Comparison of ENCODE assay signal across 20 cellular contexts in genomic region chr2:20094955-20095354, GRCh38. TPM values are rescaled to one million over a fixed set of nuclear protein-coding genes. Genes with fewer than 3 reads are reported as not detected.
DNase-seq lines count a peak whose midpoint lies in the region; ATAC-seq, FAIRE-seq and TF ChIP-seq lines count a peak whose summit lies in the region.
"Had no signal": no experiment of that assay in that cellular context is flagged by ENCODE, and none has a peak within 500 bp of the region (broad histone marks: within the 10 kb centered on the region; RNA-seq: fewer than 3 reads in every experiment).

No MANE protein-coding gene starts in this region.

- no peak overlapping the region for H3K4me3 Mint-ChIP-seq in activated T-cell treated with anti-CD3 and anti-CD28 coated beads, Interleukin-2, amount 50 U/mL, for 72 hours
- H3K4me3 Mint-ChIP-seq: GM23338 had no signal

- peaks cover 12% of the 10 kb centered on the region for H3K27me3 Mint-ChIP-seq in activated T-cell treated with anti-CD3 and anti-CD28 coated beads, Interleukin-2, amount 50 U/mL, for 72 hours (ENCODE audit: low read depth)

- peaks cover 72% of the 10 kb centered on the region for H3K4me1 ChIP-seq in HepG2 (ENCODE audit: insufficient read depth, low read length)

- POLR2A ChIA-PET in HepG2 (lab: Yijun Ruan, JAX): interaction anchor here (1.3 to 2.0 kb wide), 5 partner anchors 29 to 140 kb away, joined by 3 to 18 read pairs (median 9); partner anchors contain the start of genes LAPTM4A and MATN3

- no peaks in the 10 kb centered on the region for H3K9me3 ChIP-seq in HepG2 (ENCODE audit: low read length)

- ATAC-seq in activated T-cell treated with anti-CD3 and anti-CD28 coated beads, Interleukin-2, amount 50 U/mL, for 72 hours (replicated peaks in 1 of 2): no peak
- ATAC-seq in HepG2: no peak
- no peak for ATAC-seq in GM19397 (IDR thresholded peaks at IDR 0.05; ENCODE audit: unreplicated experiment)
- ATAC-seq: SK-N-SH treated with all-trans-retinoic acid at 6 μM for 48 hours had no signal

- H3K27ac Mint-ChIP-seq in activated T-cell treated with anti-CD3 and anti-CD28 coated beads, Interleukin-2, amount 50 U/mL, for 72 hours: peak overlapping the region; percentile 2
- H3K27ac Mint-ChIP-seq: GM23338 had no signal

- in situ Hi-C loops in HepG2 (cut with HindIII; ENCODE audit: extremely low pct_ligation_motif_present, low pct_unique_long_range_greater_than_20kb): loop anchor here (5.0 kb wide), 3 partner anchors 43 to 133 kb away; partner anchors contain the start of genes LAPTM4A and MATN3

- DNase-seq in activated T-cell treated with anti-CD3 and anti-CD28 coated beads, Interleukin-2, amount 50 U/mL, for 72 hours: no peak
- DNase-seq in activated T-cell treated with anti-CD3 and anti-CD28 coated beads, Interleukin-2, amount 50 U/mL, for 1 hour: no peak
- peak; percentile 82 for DNase-seq in bronchial epithelial cell (ENCODE audit: low read depth)
- no peak for DNase-seq in HepG2 (ENCODE audit: low spot score)
- no peak for DNase-seq in DMS153 treated with DMSO at 0.1 percent for 48 hours (lab: John Stamatoyannopoulos, UW; ENCODE audit: unreplicated experiment)
- no peak for DNase-seq in activated CD4-positive, alpha-beta T cell treated with anti-CD3 and anti-CD28 coated beads for 1 hour
- DNase-seq in NCI-H226: no peak
- DNase-seq: DMS 273 treated with DMSO at 0.1 percent for 48 hours; GDM1; HCEC 1CT; NCI-H1105 treated with DMSO at 0.1 percent for 48 hours; NCI-H1694 treated with DMSO at 0.1 percent for 48 hours; NCI-H510A; NCI-H748 treated with DMSO at 0.1 percent for 48 hours; NK-92 treated with Interleukin-12 subunit alpha and Interleukin-12 subunit beta, amount 100 ng/mL, for 24 hours; SHP77 treated with DMSO at 0.1 percent for 48 hours had no signal

- CTCF ChIA-PET in HepG2 (lab: Yijun Ruan, JAX; ENCODE audit: low intra/inter-chr PET ratio, low total read pairs): interaction anchor here (1.5 to 5.4 kb wide), 3 partner anchors 43 to 139 kb away, joined by 4 to 49 read pairs (median 46); partner anchors contain the start of gene LAPTM4A

- FAIRE-seq in bronchial epithelial cell (lab: Jason Lieb, UNC) (no peak), HepG2 (lab: Jason Lieb, UNC) (no peak)

- no peaks in the 10 kb centered on the region for H3K9me3 Mint-ChIP-seq in activated T-cell treated with anti-CD3 and anti-CD28 coated beads, Interleukin-2, amount 50 U/mL, for 72 hours
- H3K9me3 Mint-ChIP-seq: GM23338 had no signal

- TF ChIP-seq CTCF in bronchial epithelial cell (IDR thresholded peaks at IDR 0.05; ENCODE audit: insufficient read depth, low read length, severe bottlenecking): no peak
- TF ChIP-seq CTCF in HepG2 (CRISPR knock-in tag; IDR thresholded peaks at IDR 0.05): no peak

- H2AFZ ChIP-seq in HepG2 (ENCODE audit: low read length): no peak overlapping the region

- no peak overlapping the region for H3K9ac ChIP-seq in HepG2 (ENCODE audit: insufficient read depth, low read depth, low read length)

- H3K27me3 ChIP-seq in bronchial epithelial cell (ENCODE audit: control insufficient read depth, insufficient read depth, low read length) (no peaks in the 10 kb centered on the region), HepG2 (ENCODE audit: control insufficient read depth in 1 of 2, insufficient read depth in 2 of 2, low read length in 2 of 2) (no peaks in the 10 kb centered on the region; a peak in 1 of 5 replicates)

- no peaks in the 10 kb centered on the region for H3K79me2 ChIP-seq in HepG2 (ENCODE audit: insufficient read depth, low read length)

- TF ChIP-seq RAD21 in HepG2 (CRISPR knock-in tag; IDR thresholded peaks at IDR 0.05): no peak

- H3K4me1 Mint-ChIP-seq in activated T-cell treated with anti-CD3 and anti-CD28 coated beads, Interleukin-2, amount 50 U/mL, for 72 hours (ENCODE audit: low read depth): no peaks in the 10 kb centered on the region

- H3K36me3 Mint-ChIP-seq in activated T-cell treated with anti-CD3 and anti-CD28 coated beads, Interleukin-2, amount 50 U/mL, for 72 hours (ENCODE audit: insufficient read depth in 2 of 2): no peaks in the 10 kb centered on the region

- TF ChIP-seq EP300 in HepG2 (IDR thresholded peaks at IDR 0.05; ENCODE audit: low read depth in 2 of 2, low read length in 2 of 2): no peak
- no peak for TF ChIP-seq EP300 in HepG2 (CRISPR knock-in tag; IDR thresholded peaks at IDR 0.05; ENCODE audit: borderline replicate concordance)

- TF ChIP-seq POLR2A in HepG2 (IDR thresholded peaks at IDR 0.05; ENCODE audit: insufficient read depth in 1 of 2, low read depth in 2 of 2, low read length in 2 of 2): no peak

- H3K36me3 ChIP-seq in bronchial epithelial cell (ENCODE audit: control insufficient read depth, insufficient read depth, low read length): no peaks in the 10 kb centered on the region
- H3K36me3 ChIP-seq in HepG2 (replicated peaks in 1 of 2; ENCODE audit: control insufficient read depth in 1 of 2, insufficient read depth in 2 of 2, low read length in 2 of 2): no peaks in the 10 kb centered on the region

- H3K4me2 ChIP-seq in HepG2 (ENCODE audit: low read depth, low read length): peak overlapping the region; percentile 2; the same call in 1 of the 2 replicates
- H3K4me2 ChIP-seq: GM23338 had no signal

- no peaks in the 10 kb centered on the region for H4K20me1 ChIP-seq in HepG2 (ENCODE audit: insufficient read depth, low read length)

- no peak overlapping the region for H3K4me3 ChIP-seq in bronchial epithelial cell (ENCODE audit: low read depth, low read length)
- no peak overlapping the region for H3K4me3 ChIP-seq in HepG2 (replicated peaks in 1 of 3; ENCODE audit: insufficient read depth in 1 of 3, low read depth in 2 of 3, low read length in 3 of 3)
- H3K4me3 ChIP-seq: GM23338 had no signal

- no peak overlapping the region for H3K27ac ChIP-seq in HepG2 (ENCODE audit: extremely low read length, insufficient read depth, low read length)
- H3K27ac ChIP-seq: 22Rv1 had no signal

- intact Hi-C loops in HepG2 (cut with micrococcal nuclease; ENCODE audit: unreplicated experiment): no loop called here

- BruUV-seq in HepG2 (replicated peaks; lab: Mats Ljungman, UMichigan): no TSS peak

TF ChIP-seq in HepG2, 621 proteins besides CTCF, POLR2A, EP300 and RAD21 (continues in another document):
- TF ChIP-seq ZNF562 (CRISPR knock-in tag; IDR thresholded peaks at IDR 0.05; ENCODE audit: borderline replicate concordance): no peak
- TF ChIP-seq ZNF205 (CRISPR knock-in tag; IDR thresholded peaks at IDR 0.05): no peak
- no peak for TF ChIP-seq PBX3 (CRISPR knock-in tag; IDR thresholded peaks at IDR 0.05; ENCODE audit: borderline replicate concordance)

RNA-seq across cellular contexts. Expression of gene LAPTM4A, which starts 43.5 kb away (rescaled TPM):
- total RNA-seq in activated T-cell treated with anti-CD3 and anti-CD28 coated beads, Interleukin-2, amount 50 U/mL, for 72 hours: 10 to 100 TPM; 26.0 to 33.3 TPM
- total RNA-seq in bronchial epithelial cell (60.0 and 63.1 TPM in 2 replicates), HepG2 (2016; rRNA removed; fragmentation: Illumina TruSeq; extraction: Trizol) (82.8 and 116 TPM in 2 replicates)
- total RNA-seq in HepG2 (2016; cell fraction: cytosol; rRNA removed; fragmentation: Illumina TruSeq; extraction: Trizol; ENCODE audit: low read depth): 18.7 and 21.2 TPM in 2 replicates
- total RNA-seq in HepG2 (2016; cell fraction: insoluble cytoplasmic fraction; rRNA removed; fragmentation: Illumina TruSeq; extraction: Trizol): 83.7 and 119 TPM in 2 replicates
- 35.7 and 39.5 TPM in 2 replicates for total RNA-seq in HepG2 (2016; cell fraction: membrane; rRNA removed; fragmentation: Illumina TruSeq; extraction: Trizol)
- 127 and 144 TPM in 2 replicates for total RNA-seq in HepG2 (2016; cell fraction: nucleus; rRNA removed; fragmentation: Illumina TruSeq; extraction: Trizol)
- polyA plus RNA-seq in HepG2 (2011; rRNA removed): 491 and 558 TPM in 2 replicates
- 344 and 527 TPM in 2 replicates for polyA plus RNA-seq in HepG2 (2011; cell fraction: cytosol; rRNA removed)
- polyA plus RNA-seq in HepG2 (2011; cell fraction: nucleus; rRNA removed): 114 and 137 TPM in 2 replicates
- polyA plus RNA-seq in HepG2 (2012): 288 and 349 TPM in 2 replicates
- 46.6 and 49.9 TPM in 2 replicates for polyA plus RNA-seq in HepG2 (2016; cell fraction: cytosol; fragmentation: Illumina TruSeq; extraction: Trizol; ENCODE audit: low read depth)
- polyA plus RNA-seq in HepG2 (2016; cell fraction: insoluble cytoplasmic fraction; fragmentation: Illumina TruSeq; extraction: Trizol; ENCODE audit: low read depth): 181 and 190 TPM in 2 replicates
- polyA plus RNA-seq in HepG2 (2016; cell fraction: membrane; fragmentation: Illumina TruSeq; extraction: Trizol; ENCODE audit: low read depth): 62.5 and 62.8 TPM in 2 replicates
- 365 and 398 TPM in 2 replicates for polyA plus RNA-seq in HepG2 (2016; cell fraction: nucleus; fragmentation: Illumina TruSeq; extraction: Trizol; ENCODE audit: insufficient read depth, low read depth)
- 123 and 176 TPM in 2 replicates for polyA minus RNA-seq in HepG2 (2011; rRNA and poly(A)+ RNA removed; ENCODE audit: low replicate concordance)
- polyA minus RNA-seq in HepG2 (2011; cell fraction: cytosol; rRNA and poly(A)+ RNA removed): 150 and 184 TPM in 2 replicates
- 93.0 and 135 TPM in 2 replicates for polyA minus RNA-seq in HepG2 (2011; cell fraction: nucleus; rRNA and poly(A)+ RNA removed)
